Comparison of ENCODE assay signal across 15 cellular contexts in genomic region chr22:23266780-23267179, GRCh38.
DNase-seq lines count a peak whose midpoint lies in the region; FAIRE-seq and TF ChIP-seq lines count a peak whose summit lies in the region.
"Had no signal": no experiment of that assay in that cellular context is flagged by ENCODE, and none has a peak within 500 bp of the region (broad histone marks: within the 10 kb centered on the region; RNA-seq: fewer than 3 reads in every experiment).

No MANE protein-coding gene starts in this region.

- POLR2A ChIA-PET in OCI-LY7 (lab: Charles Lee) (interaction anchor here (0.6 to 1.4 kb wide), 3 partner anchors 57 to 446 kb away, joined by 3 to 5 read pairs (median 3); no protein-coding TSS in a partner anchor), MCF 10A (lab: Yijun Ruan, JAX) (no interaction called here)

- no peaks in the 10 kb centered on the region for H4K20me1 ChIP-seq in OCI-LY7 (ENCODE audit: insufficient read depth, low read length)

- TF ChIP-seq CTCF in OCI-LY7 (conservative IDR thresholded peaks at IDR 0.05; ENCODE audit: low read length) (no peak), endothelial cell (IDR thresholded peaks at IDR 0.05; ENCODE audit: unreplicated experiment) (no peak), MCF 10A (IDR thresholded peaks at IDR 0.05; ENCODE audit: unreplicated experiment) (no peak)

- CTCF ChIA-PET in OCI-LY7 (lab: Charles Lee; ENCODE audit: unreplicated experiment) (interaction anchor here (0.7 kb wide), 1 partner anchor 42 kb away, joined by 3 read pairs; no protein-coding TSS in a partner anchor), MCF 10A (lab: Yijun Ruan, JAX) (no interaction called here)

- BruUV-seq in OCI-LY7 (replicated peaks; lab: Mats Ljungman, UMichigan) (no TSS peak), MCF 10A (replicated peaks; lab: Mats Ljungman, UMichigan) (no TSS peak)

- H3K9me3 Mint-ChIP-seq in activated T-cell treated with anti-CD3 and anti-CD28 coated beads, Interleukin-2, amount 50 U/mL, for 24 hours = no peaks in the 10 kb centered on the region
- H3K9me3 Mint-ChIP-seq in endothelial cell (ENCODE audit: unreplicated experiment) (no peaks in the 10 kb centered on the region), MCF 10A (ENCODE audit: unreplicated experiment) (no peaks in the 10 kb centered on the region)

- peak; percentile 66 for FAIRE-seq in urothelium cell line (lab: Jason Lieb, UNC)
- FAIRE-seq: H54 had no signal

- peak overlapping the region; percentile 47 for H3K27ac Mint-ChIP-seq in activated T-cell treated with anti-CD3 and anti-CD28 coated beads, Interleukin-2, amount 50 U/mL, for 24 hours
- H3K27ac Mint-ChIP-seq in endothelial cell (ENCODE audit: unreplicated experiment) (no peak overlapping the region), MCF 10A (ENCODE audit: low read depth, unreplicated experiment) (no peak overlapping the region)

- peaks cover 86% of the 10 kb centered on the region for H3K4me1 ChIP-seq in OCI-LY7 (ENCODE audit: insufficient read depth, low read length, poor library complexity, severe bottlenecking)

- no peaks in the 10 kb centered on the region for H3K27me3 Mint-ChIP-seq in activated T-cell treated with anti-CD3 and anti-CD28 coated beads, Interleukin-2, amount 50 U/mL, for 24 hours
- H3K27me3 Mint-ChIP-seq in endothelial cell (ENCODE audit: unreplicated experiment) (peaks cover 9% of the 10 kb centered on the region), MCF 10A (ENCODE audit: insufficient read depth, unreplicated experiment) (no peaks in the 10 kb centered on the region)

- peak overlapping the region; percentile 94 for H3K27ac ChIP-seq in OCI-LY7 (ENCODE audit: low read depth, low read length, poor library complexity, severe bottlenecking)

- H3K4me1 Mint-ChIP-seq in activated T-cell treated with anti-CD3 and anti-CD28 coated beads, Interleukin-2, amount 50 U/mL, for 24 hours (ENCODE audit: low read depth) = peaks cover 14% of the 10 kb centered on the region
- H3K4me1 Mint-ChIP-seq in endothelial cell (ENCODE audit: unreplicated experiment) (peaks cover 8% of the 10 kb centered on the region), MCF 10A (ENCODE audit: insufficient read depth, unreplicated experiment) (no peaks in the 10 kb centered on the region)

- DNase-seq in activated T-cell treated with anti-CD3 and anti-CD28 coated beads, Interleukin-2, amount 50 U/mL, for 24 hours = no peak
- no peak for DNase-seq in activated T-cell treated with anti-CD3 and anti-CD28 coated beads, Interleukin-2, amount 50 U/mL, for 1 hour
- DNase-seq in OCI-LY7 (ENCODE audit: low spot score) (no peak), endothelial cell (ENCODE audit: low spot score) (no peak), urothelium cell line (ENCODE audit: low spot score) (no peak), MCF 10A (ENCODE audit: unreplicated experiment) (no peak), NCI-H2081 (lab: John Stamatoyannopoulos, UW) (no peak), NCI-H2029 (lab: John Stamatoyannopoulos, UW) (no peak)
- DNase-seq: IMR-90, MV-4-11, NCI-H1417 treated with DMSO at 0.1 percent for 48 hours, NCI-H2029 treated with DMSO at 0.1 percent for 48 hours, NCI-H524 had no signal

- intact Hi-C loops in OCI-LY7 (cut with micrococcal nuclease; ENCODE audit: unreplicated experiment) = no loop called here
- intact Hi-C loops in MCF 10A (cut with micrococcal nuclease) = no loop called here

- peak overlapping the region; percentile 72 for H3K4me2 ChIP-seq in OCI-LY7 (ENCODE audit: low read length)

- no peak overlapping the region for H3K4me3 ChIP-seq in OCI-LY7 (ENCODE audit: low read depth, low read length, poor library complexity, severe bottlenecking)

- no peak overlapping the region for H2AFZ ChIP-seq in OCI-LY7 (ENCODE audit: low read length)

- peaks cover 89% of the 10 kb centered on the region for H3K36me3 Mint-ChIP-seq in activated T-cell treated with anti-CD3 and anti-CD28 coated beads, Interleukin-2, amount 50 U/mL, for 24 hours (ENCODE audit: low read depth)
- peaks cover 28% of the 10 kb centered on the region for H3K36me3 Mint-ChIP-seq in endothelial cell (ENCODE audit: low read depth, unreplicated experiment)
- H3K36me3 Mint-ChIP-seq in MCF 10A (ENCODE audit: insufficient read depth, unreplicated experiment) = peaks cover 87% of the 10 kb centered on the region

- H3K4me3 Mint-ChIP-seq in activated T-cell treated with anti-CD3 and anti-CD28 coated beads, Interleukin-2, amount 50 U/mL, for 24 hours = no peak overlapping the region
- peak overlapping the region; percentile 31 for H3K4me3 Mint-ChIP-seq in endothelial cell (ENCODE audit: unreplicated experiment)
- no peak overlapping the region for H3K4me3 Mint-ChIP-seq in MCF 10A (ENCODE audit: unreplicated experiment)
- H3K4me3 Mint-ChIP-seq: CD14-positive monocyte had no signal

- H3K79me2 ChIP-seq in OCI-LY7 (ENCODE audit: insufficient read depth, low read depth, low read length) = no peaks in the 10 kb centered on the region

- no peaks in the 10 kb centered on the region for H3K9me2 ChIP-seq in OCI-LY7 (ENCODE audit: insufficient read depth, low read length)

- H3K36me3 ChIP-seq in OCI-LY7 (ENCODE audit: insufficient read depth, low read length) = peaks cover 22% of the 10 kb centered on the region

- no peaks in the 10 kb centered on the region for H3K9me3 ChIP-seq in OCI-LY7 (ENCODE audit: low read length)
